ENCODE assay signal across 26 cellular contexts in the genomic region with DNA sequence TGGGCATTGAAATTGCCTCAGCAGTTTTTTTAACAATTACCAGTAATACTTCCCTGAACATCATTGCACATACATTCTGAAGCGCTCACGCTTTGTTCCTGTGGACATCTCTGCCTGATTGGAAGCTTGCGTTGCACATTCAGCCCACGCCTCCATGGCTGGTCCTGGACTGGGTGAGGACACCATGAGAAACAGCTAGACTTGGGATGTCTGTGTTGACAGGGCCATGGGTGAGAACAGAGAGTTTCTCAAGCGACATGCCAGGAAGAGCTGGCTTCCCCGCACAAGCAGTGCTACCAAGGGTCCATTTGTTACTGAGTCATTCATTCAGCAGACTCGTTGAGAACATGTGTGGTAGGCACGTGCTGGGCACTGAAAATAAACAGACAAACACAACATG.
"Had no signal": no experiment of that assay in that cellular context is flagged by ENCODE, and none has a peak within 500 bp of the region (broad histone marks: within the 10 kb centered on the region; RNA-seq: fewer than 3 reads in every experiment).

No MANE protein-coding gene starts in this region.

- H3K79me2 ChIP-seq: hepatocyte had no signal

- H3K4me2 ChIP-seq: hepatocyte had no signal

- H3K27me3 ChIP-seq: brain microvascular endothelial cell, dorsolateral prefrontal cortex, hepatocyte, ovary, right atrium auricular region, suprapubic skin, transverse colon had no signal

- FAIRE-seq: urothelium cell line had no signal

- ATAC-seq: activated CD8-positive, alpha-beta T cell treated with anti-CD3 and anti-CD28 coated beads, Interleukin-2, amount 10 ng/mL, durations not matched to agents 7 days and 5 days; natural killer cell treated with Interleukin-12 subunit alpha and Interleukin-12 subunit beta and Interleukin-15 and Interleukin-18, amount 100 ng/mL, for 72 hours; stimulated activated naive CD8-positive, alpha-beta T cell treated with anti-CD3 and anti-CD28 coated beads, Interleukin-15, amount 100 ng/mL, for 72 hours; T-cell had no signal

- DNase-seq: activated CD4-positive, alpha-beta T cell treated with anti-CD3 and anti-CD28 coated beads, Interleukin-2, amount 10 ng/mL, durations not matched to agents 7 days and 5 days; activated CD4-positive, CD25-positive, alpha-beta regulatory T cell treated with anti-CD3 and anti-CD28 coated beads, Interleukin-2, amount 50 U/mL, for 72 hours; activated CD8-positive, alpha-beta T cell treated with anti-CD3 and anti-CD28 coated beads, Interleukin-2, amount 10 ng/mL, durations not matched to agents 7 days and 5 days; activated gamma-delta T cell treated with Interleukin-2 at 50 U/mL for 16 hours; activated T-cell treated with anti-CD3 and anti-CD28 coated beads, Interleukin-2, amount 50 U/mL, for 1 hour; anterior cingulate cortex; brain microvascular endothelial cell; caudate nucleus; dorsolateral prefrontal cortex; foreskin melanocyte; immature natural killer cell; mammary epithelial cell; midbrain; ovary; stimulated activated CD4-positive, alpha-beta T cell treated with anti-CD3 and anti-CD28 coated beads, Interleukin-1b, Interleukin-23, amount 100 ng/mL, for 48 hours; stimulated activated naive CD8-positive, alpha-beta T cell treated with anti-CD3 and anti-CD28 coated beads, Interleukin-15, amount 100 ng/mL, for 72 hours; T-cell; transverse colon had no signal

- H2AFZ ChIP-seq: hepatocyte had no signal

- H3K36me3 ChIP-seq: brain microvascular endothelial cell, ovary, prostate gland, right atrium auricular region, suprapubic skin, transverse colon had no signal

- H3K27ac ChIP-seq: brain microvascular endothelial cell, epithelial cell of prostate, hepatocyte, ovary, prostate gland, right atrium auricular region, suprapubic skin, transverse colon, VCaP had no signal

- H3K9me3 ChIP-seq: ovary, prostate gland, right atrium auricular region, suprapubic skin, transverse colon had no signal

- H3K4me1 ChIP-seq: prostate gland, right atrium auricular region, suprapubic skin, transverse colon had no signal

- H3K4me3 ChIP-seq: dorsolateral prefrontal cortex, hepatocyte, ovary, prostate gland, right atrium auricular region, suprapubic skin, transverse colon had no signal
